ENCODE assay signal across 22 cellular contexts in genomic region chr6:130864344-130864743, GRCh38. TPM values are rescaled to one million over a fixed set of nuclear protein-coding genes. Genes with fewer than 3 reads are reported as not detected.
DNase-seq lines count a peak whose midpoint lies in the region; ATAC-seq and TF ChIP-seq lines count a peak whose summit lies in the region.
"Had no signal": no experiment of that assay in that cellular context is flagged by ENCODE, and none has a peak within 500 bp of the region (broad histone marks: within the 10 kb centered on the region; RNA-seq: fewer than 3 reads in every experiment).

No MANE protein-coding gene starts in this region.

- no peaks in the 10 kb centered on the region for H3K4me1 Mint-ChIP-seq in activated CD4-positive, alpha-beta T cell treated with anti-CD3 and anti-CD28 coated beads, Interleukin-2, amount 10 ng/mL, durations not matched to agents 24 days and 14 days
- H3K4me1 Mint-ChIP-seq: CD4-positive, alpha-beta memory T cell had no signal

- DNase-seq in activated CD4-positive, alpha-beta T cell treated with anti-CD3 and anti-CD28 coated beads, Interleukin-2, amount 10 ng/mL, durations not matched to agents 24 days and 14 days, result peak; percentile 33
- DNase-seq in activated CD4-positive, alpha-beta T cell treated with anti-CD3 and anti-CD28 coated beads for 1 hour, result no peak
- DNase-seq in left lobe of liver (ENCODE audit: low spot score), result no peak
- DNase-seq in right lobe of liver, result peak in 2 of 3 donors; percentile 38 to 60
- no peak for DNase-seq in coronary artery (ENCODE audit: low spot score)
- no peak for DNase-seq in nucleus accumbens (lab: John Stamatoyannopoulos, UW)
- DNase-seq in stimulated activated CD4-positive, alpha-beta T cell treated with anti-CD3 and anti-CD28 coated beads, Interleukin-15, amount 100 ng/mL, for 24 hours, result no peak
- DNase-seq: ACHN; C1 segment of cervical spinal cord; Calu3; CD4-positive, alpha-beta memory T cell; COR-L47; DMS79 treated with DMSO at 0.1 percent for 48 hours; GF-D8; H9 had no signal

- H3K4me3 Mint-ChIP-seq in activated CD4-positive, alpha-beta T cell treated with anti-CD3 and anti-CD28 coated beads, Interleukin-2, amount 10 ng/mL, durations not matched to agents 24 days and 14 days, result no peak overlapping the region
- H3K4me3 Mint-ChIP-seq: CD4-positive, alpha-beta memory T cell; H9 had no signal

- no peaks in the 10 kb centered on the region for H3K27me3 Mint-ChIP-seq in activated CD4-positive, alpha-beta T cell treated with anti-CD3 and anti-CD28 coated beads, Interleukin-2, amount 10 ng/mL, durations not matched to agents 24 days and 14 days

- ATAC-seq in left lobe of liver, result peak; percentile 75
- ATAC-seq in right lobe of liver, result peak; percentile 78 to 86 (median 82)
- ATAC-seq: A549, HCT116 had no signal

- H3K27me3 ChIP-seq in right lobe of liver, result no peaks in the 10 kb centered on the region

- H3K9me3 ChIP-seq in right lobe of liver, result no peaks in the 10 kb centered on the region
- H3K9me3 ChIP-seq: A549 had no signal

- H3K36me3 Mint-ChIP-seq in activated CD4-positive, alpha-beta T cell treated with anti-CD3 and anti-CD28 coated beads, Interleukin-2, amount 10 ng/mL, durations not matched to agents 24 days and 14 days (ENCODE audit: low read depth), result no peaks in the 10 kb centered on the region

- 45% methylated on average over 11 of the region's 11 CpGs for WGBS in right lobe of liver (ENCODE audit: insufficient coverage, low coverage, low lambda C conversion rate, missing lambda C conversion rate)

- TF ChIP-seq CTCF in right lobe of liver (IDR thresholded peaks at IDR 0.05), result no peak
- TF ChIP-seq CTCF in coronary artery (IDR thresholded peaks at IDR 0.05), result no peak

- peaks cover 0 to 27% (median 4%) of the 10 kb centered on the region in 4 donors for H3K4me1 ChIP-seq in right lobe of liver
- H3K4me1 ChIP-seq: A549 had no signal

- TF ChIP-seq POLR2A in right lobe of liver (IDR thresholded peaks at IDR 0.05), result no peak

- intact Hi-C loops in activated CD4-positive, alpha-beta T cell treated with anti-CD3 and anti-CD28 coated beads, Interleukin-2, amount 10 ng/mL, durations not matched to agents 24 days and 14 days (cut with micrococcal nuclease), result no loop called here
- intact Hi-C loops in right lobe of liver (cut with DNase I), result no loop called here

- H3K36me3 ChIP-seq in right lobe of liver, result no peaks in the 10 kb centered on the region

- no peak overlapping the region for H3K27ac Mint-ChIP-seq in activated CD4-positive, alpha-beta T cell treated with anti-CD3 and anti-CD28 coated beads, Interleukin-2, amount 10 ng/mL, durations not matched to agents 24 days and 14 days
- H3K27ac Mint-ChIP-seq: CD4-positive, alpha-beta memory T cell had no signal

- H3K27ac ChIP-seq in right lobe of liver (peak overlapping the region in 2 of 3 donors; percentile 30 to 42), coronary artery (no peak overlapping the region)
- H3K27ac ChIP-seq: 22Rv1, A549, GM23248 had no signal

- no peaks in the 10 kb centered on the region for H3K9me3 Mint-ChIP-seq in activated CD4-positive, alpha-beta T cell treated with anti-CD3 and anti-CD28 coated beads, Interleukin-2, amount 10 ng/mL, durations not matched to agents 24 days and 14 days
- H3K9me3 Mint-ChIP-seq: CD4-positive, alpha-beta memory T cell; H9 had no signal

- H3K4me3 ChIP-seq in right lobe of liver (peak overlapping the region in 1 of 3 donors; percentile 5), coronary artery (no peak overlapping the region)
- H3K4me3 ChIP-seq: A549, GM23248 had no signal

RNA-seq across cellular contexts. Expression of gene SMLR1, which starts 37.1 kb away (rescaled TPM):
- not detected in 2 replicates for total RNA-seq in activated CD4-positive, alpha-beta T cell treated with anti-CD3 and anti-CD28 coated beads, Interleukin-2, amount 10 ng/mL, durations not matched to agents 24 days and 14 days
- total RNA-seq in left lobe of liver (22.2 TPM), right lobe of liver (10 to 100 TPM; 10.7 to 46.4 (median 20.1) TPM)
- total RNA-seq: Calu3; CD4-positive, alpha-beta memory T cell; Daoy; G401; GM23248; H1; H9 had no signal

Comparison
In these comparisons a context has a peak if more than half of its experiments do, and no peak if none do; other contexts are left out.
1. DNase-seq: peak in activated CD4-positive, alpha-beta T cell treated with anti-CD3 and anti-CD28 coated beads, Interleukin-2, amount 10 ng/mL, durations not matched to agents 24 days and 14 days (single experiment) and right lobe of liver (2 of 3); none in activated CD4-positive, alpha-beta T cell treated with anti-CD3 and anti-CD28 coated beads for 1 hour (single experiment), left lobe of liver (single experiment), coronary artery (single experiment), nucleus accumbens (0 of 56) and stimulated activated CD4-positive, alpha-beta T cell treated with anti-CD3 and anti-CD28 coated beads, Interleukin-15, amount 100 ng/mL, for 24 hours (single experiment).
2. H3K27ac ChIP-seq: peak in right lobe of liver (2 of 3); none in coronary artery (0 of 2).
3. RNA of gene SMLR1, which starts 37.1 kb away (total RNA-seq): 10.7 to 46.4 TPM in right lobe of liver and 22.2 TPM in left lobe of liver (single experiment); not detected in activated CD4-positive, alpha-beta T cell treated with anti-CD3 and anti-CD28 coated beads, Interleukin-2, amount 10 ng/mL, durations not matched to agents 24 days and 14 days; every median in the first group is over 10 times any median in the second.